Comparison of ENCODE assay signal across 1 cellular context in the genomic region with DNA sequence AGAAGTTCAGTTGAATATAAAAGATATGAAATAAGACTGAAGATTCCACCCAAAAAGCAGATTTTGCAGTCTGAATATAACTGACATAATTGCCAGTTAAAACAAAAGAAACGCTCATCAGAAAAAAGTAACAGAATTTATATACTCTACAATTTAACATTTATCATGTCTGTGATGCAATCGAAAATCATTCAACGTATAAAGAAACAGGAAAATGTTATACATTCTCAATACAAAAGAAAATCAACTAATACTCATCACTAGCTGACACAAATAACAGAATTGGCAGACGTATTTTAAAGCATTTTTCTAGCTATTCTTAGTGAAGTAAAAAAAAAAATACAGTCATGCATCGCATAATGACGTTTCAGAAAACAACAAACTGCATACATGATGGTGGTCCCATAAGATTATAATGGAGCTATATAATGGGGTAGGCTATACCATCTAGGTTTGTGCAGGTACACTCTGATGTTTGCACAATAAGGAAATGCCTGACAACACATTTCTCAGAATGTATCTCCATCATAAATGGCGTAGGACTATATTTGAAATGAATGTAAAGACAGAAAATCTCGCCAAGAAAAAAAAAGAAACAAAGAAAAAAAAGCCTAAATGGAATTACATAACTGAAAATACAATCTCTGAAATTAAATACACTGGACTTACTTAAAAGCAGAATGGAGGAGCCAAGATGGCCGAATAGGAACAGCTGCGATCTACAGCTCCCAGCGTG.
TF ChIP-seq lines count a peak whose summit lies in the region.

No MANE protein-coding gene starts in this region.

TF ChIP-seq in SK-N-SH treated with all-trans-retinoic acid at 6 μM for 48 hours, 23 proteins besides CTCF, POLR2A, EP300 and RAD21 (continued from another document):
- TF ChIP-seq, protein P1, sequence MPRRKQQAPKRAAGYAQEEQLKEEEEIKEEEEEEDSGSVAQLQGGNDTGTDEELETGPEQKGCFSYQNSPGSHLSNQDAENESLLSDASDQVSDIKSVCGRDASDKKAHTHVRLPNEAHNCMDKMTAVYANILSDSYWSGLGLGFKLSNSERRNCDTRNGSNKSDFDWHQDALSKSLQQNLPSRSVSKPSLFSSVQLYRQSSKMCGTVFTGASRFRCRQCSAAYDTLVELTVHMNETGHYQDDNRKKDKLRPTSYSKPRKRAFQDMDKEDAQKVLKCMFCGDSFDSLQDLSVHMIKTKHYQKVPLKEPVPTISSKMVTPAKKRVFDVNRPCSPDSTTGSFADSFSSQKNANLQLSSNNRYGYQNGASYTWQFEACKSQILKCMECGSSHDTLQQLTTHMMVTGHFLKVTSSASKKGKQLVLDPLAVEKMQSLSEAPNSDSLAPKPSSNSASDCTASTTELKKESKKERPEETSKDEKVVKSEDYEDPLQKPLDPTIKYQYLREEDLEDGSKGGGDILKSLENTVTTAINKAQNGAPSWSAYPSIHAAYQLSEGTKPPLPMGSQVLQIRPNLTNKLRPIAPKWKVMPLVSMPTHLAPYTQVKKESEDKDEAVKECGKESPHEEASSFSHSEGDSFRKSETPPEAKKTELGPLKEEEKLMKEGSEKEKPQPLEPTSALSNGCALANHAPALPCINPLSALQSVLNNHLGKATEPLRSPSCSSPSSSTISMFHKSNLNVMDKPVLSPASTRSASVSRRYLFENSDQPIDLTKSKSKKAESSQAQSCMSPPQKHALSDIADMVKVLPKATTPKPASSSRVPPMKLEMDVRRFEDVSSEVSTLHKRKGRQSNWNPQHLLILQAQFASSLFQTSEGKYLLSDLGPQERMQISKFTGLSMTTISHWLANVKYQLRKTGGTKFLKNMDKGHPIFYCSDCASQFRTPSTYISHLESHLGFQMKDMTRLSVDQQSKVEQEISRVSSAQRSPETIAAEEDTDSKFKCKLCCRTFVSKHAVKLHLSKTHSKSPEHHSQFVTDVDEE (CRISPR knock-in tag; IDR thresholded peaks at IDR 0.05), result no peak
- TF ChIP-seq OSR1 (CRISPR knock-in tag; IDR thresholded peaks at IDR 0.05), result no peak
- no peak for TF ChIP-seq GLIS3 (CRISPR knock-in tag; IDR thresholded peaks at IDR 0.05)
- no peak for TF ChIP-seq ZFP3 (CRISPR knock-in tag; IDR thresholded peaks at IDR 0.05)
- no peak for TF ChIP-seq ZNF70 (CRISPR knock-in tag; IDR thresholded peaks at IDR 0.05)
- TF ChIP-seq RARB (CRISPR knock-in tag; IDR thresholded peaks at IDR 0.05), result no peak
- no peak for TF ChIP-seq ZNF8 (CRISPR knock-in tag; IDR thresholded peaks at IDR 0.05)
TF ChIP-seq in SK-N-SH treated with all-trans-retinoic acid at 6 μM for 48 hours: peak in this region for 0.
